10 cellular contexts compared by ENCODE assay signal in the genomic region with DNA sequence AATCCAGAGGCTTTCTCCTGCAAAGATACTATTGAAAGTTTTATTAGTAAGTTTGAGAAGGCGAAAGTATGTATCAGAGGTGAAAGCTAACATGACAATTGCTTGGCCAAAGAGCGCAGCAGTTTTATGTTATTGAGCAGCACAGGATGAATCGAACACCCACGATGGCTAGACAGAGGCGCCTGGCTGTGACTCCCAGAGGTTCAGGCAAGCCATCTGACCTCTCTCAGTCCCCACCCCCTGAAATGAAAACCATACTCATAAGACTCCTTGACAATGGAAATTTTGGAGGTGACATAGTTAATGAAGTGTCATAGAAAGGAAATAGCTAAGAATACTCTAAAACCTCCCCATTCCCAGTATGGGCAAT.
DNase-seq lines count a peak whose midpoint lies in the region; ATAC-seq and TF ChIP-seq lines count a peak whose summit lies in the region.
"Had no signal": no experiment of that assay in that cellular context is flagged by ENCODE, and none has a peak within 500 bp of the region (broad histone marks: within the 10 kb centered on the region; RNA-seq: fewer than 3 reads in every experiment).

No MANE protein-coding gene starts in this region.

- DNase-seq in GM23338 (ENCODE audit: low spot score), result peak; percentile 22
- peak; percentile 9 for DNase-seq in OCI-M1 (lab: John Stamatoyannopoulos, UW)
- no peak for DNase-seq in glutamatergic neuron
- DNase-seq in sigmoid colon, result peak; percentile 59
- DNase-seq in NCI-H1092 (lab: John Stamatoyannopoulos, UW), result no peak
- no peak for DNase-seq in ecto neural progenitor cell (ENCODE audit: low spot score)
- DNase-seq in osteoblast (ENCODE audit: insufficient read length, low spot score, missing footprints), result no peak
- DNase-seq: DMS 273 treated with DMSO at 0.1 percent for 48 hours, NCI-H2227 treated with DMSO at 0.1 percent for 48 hours had no signal

- intact Hi-C loops in sigmoid colon (cut with DNase I), result loop anchor here (2.0 to 10.0 kb wide), 6 partner anchors 71 to 636 kb away; a partner anchor contains a TSS

- TF ChIP-seq CTCF in GM23338 (conservative IDR thresholded peaks at IDR 0.05; ENCODE audit: low read depth in 2 of 2) (no peak), glutamatergic neuron (IDR thresholded peaks at IDR 0.05; ENCODE audit: partially characterized antibody, unreplicated experiment) (peak; percentile 8), sigmoid colon (IDR thresholded peaks at IDR 0.05) (no peak), osteoblast (IDR thresholded peaks at IDR 0.05; ENCODE audit: extremely low read depth, low read depth, low read length) (no peak)

- H3K4me1 ChIP-seq in GM23338 (ENCODE audit: insufficient read depth) (peaks cover 33% of the 10 kb centered on the region), sigmoid colon (peaks cover 0 to 45% (median 36%) of the 10 kb centered on the region in 4 donors), osteoblast (ENCODE audit: insufficient read depth, low read length) (peaks cover 17% of the 10 kb centered on the region)

- H3K27ac Mint-ChIP-seq in GM23338, result no peak overlapping the region
- peak overlapping the region; percentile 95 for H3K27ac Mint-ChIP-seq in glutamatergic neuron (ENCODE audit: unreplicated experiment)

- peak overlapping the region; percentile 90 for H2AFZ ChIP-seq in GM23338
- H2AFZ ChIP-seq in osteoblast (ENCODE audit: low read length), result no peak overlapping the region

- H3K9me2 ChIP-seq in GM23338 (ENCODE audit: insufficient read depth), result no peaks in the 10 kb centered on the region

- H4K20me1 ChIP-seq in GM23338 (replicated peaks; ENCODE audit: insufficient read depth) (no peaks in the 10 kb centered on the region), osteoblast (ENCODE audit: insufficient read depth, low read length) (no peaks in the 10 kb centered on the region)

- H3K27me3 ChIP-seq in GM23338 (ENCODE audit: insufficient read depth) (peaks cover 33% of the 10 kb centered on the region), sigmoid colon (no peaks in the 10 kb centered on the region), osteoblast (ENCODE audit: insufficient read depth, low read length) (peaks cover 42% of the 10 kb centered on the region)
- H3K27me3 ChIP-seq: SJSA1 had no signal

- TF ChIP-seq POLR2A in sigmoid colon (IDR thresholded peaks at IDR 0.05), result no peak

- peak; percentile 5; the same call in 2 of the 3 replicates for ATAC-seq in GM23338

- no peak for TF ChIP-seq EP300 in sigmoid colon (IDR thresholded peaks at IDR 0.05)

- H3K27me3 Mint-ChIP-seq in GM23338 (ENCODE audit: insufficient read depth, low read depth, poor library complexity) (peaks cover 40% of the 10 kb centered on the region), glutamatergic neuron (ENCODE audit: unreplicated experiment) (peaks cover 22% of the 10 kb centered on the region)

- no peaks in the 10 kb centered on the region for H3K9me3 Mint-ChIP-seq in GM23338
- H3K9me3 Mint-ChIP-seq in glutamatergic neuron (ENCODE audit: unreplicated experiment), result peaks cover 28% of the 10 kb centered on the region

- peak overlapping the region; percentile 79 for H3K4me3 ChIP-seq in GM23338
- H3K4me3 ChIP-seq in sigmoid colon, result peak overlapping the region in 1 of 4 donors; percentile 58
- H3K4me3 ChIP-seq in osteoblast (ENCODE audit: insufficient read depth, low read length), result no peak overlapping the region
- H3K4me3 ChIP-seq: SJSA1 had no signal

- H3K27ac ChIP-seq in GM23338 (ENCODE audit: low read depth) (no peak overlapping the region), sigmoid colon (peak overlapping the region; percentile 81 to 90 (median 88)), osteoblast (ENCODE audit: low read depth, low read length) (no peak overlapping the region)
- H3K27ac ChIP-seq: SJSA1 had no signal

- H3K36me3 ChIP-seq in GM23338 (ENCODE audit: insufficient read depth), result no peaks in the 10 kb centered on the region
- no peaks in the 10 kb centered on the region for H3K36me3 ChIP-seq in sigmoid colon
- H3K36me3 ChIP-seq in osteoblast (ENCODE audit: insufficient read depth, low read length), result no peaks in the 10 kb centered on the region
- H3K36me3 ChIP-seq: SJSA1 had no signal

- H3K4me1 Mint-ChIP-seq in GM23338 (peaks cover 33% of the 10 kb centered on the region), glutamatergic neuron (ENCODE audit: low read depth, unreplicated experiment) (peaks cover 65% of the 10 kb centered on the region)

- H3K4me3 Mint-ChIP-seq in GM23338 (peak overlapping the region; percentile 77), glutamatergic neuron (ENCODE audit: unreplicated experiment) (peak overlapping the region; percentile 79)

- H3K36me3 Mint-ChIP-seq in GM23338 (ENCODE audit: low read depth) (no peaks in the 10 kb centered on the region), glutamatergic neuron (ENCODE audit: unreplicated experiment) (no peaks in the 10 kb centered on the region)

- no peaks in the 10 kb centered on the region for H3K79me2 ChIP-seq in GM23338 (replicated peaks; ENCODE audit: insufficient read depth)
- no peaks in the 10 kb centered on the region for H3K79me2 ChIP-seq in osteoblast (ENCODE audit: insufficient read depth, low read length)

- WGBS in sigmoid colon, 2 donors, result 89 to 93% methylated on average over 5 of the region's 5 CpGs

- H3K4me2 ChIP-seq in GM23338 (peak overlapping the region; percentile 97), osteoblast (ENCODE audit: insufficient read depth, low read length) (no peak overlapping the region)

- H3F3A ChIP-seq in GM23338 (replicated peaks; ENCODE audit: low read depth), result no peaks in the 10 kb centered on the region

- H3K9me3 ChIP-seq in sigmoid colon (no peaks in the 10 kb centered on the region), osteoblast (ENCODE audit: low read depth, low read length) (no peaks in the 10 kb centered on the region)
- H3K9me3 ChIP-seq: SJSA1 had no signal

TF ChIP-seq in GM23338, 12 proteins besides CTCF, POLR2A, EP300 and RAD21 (continues in another document):
- TF ChIP-seq, protein P1, sequence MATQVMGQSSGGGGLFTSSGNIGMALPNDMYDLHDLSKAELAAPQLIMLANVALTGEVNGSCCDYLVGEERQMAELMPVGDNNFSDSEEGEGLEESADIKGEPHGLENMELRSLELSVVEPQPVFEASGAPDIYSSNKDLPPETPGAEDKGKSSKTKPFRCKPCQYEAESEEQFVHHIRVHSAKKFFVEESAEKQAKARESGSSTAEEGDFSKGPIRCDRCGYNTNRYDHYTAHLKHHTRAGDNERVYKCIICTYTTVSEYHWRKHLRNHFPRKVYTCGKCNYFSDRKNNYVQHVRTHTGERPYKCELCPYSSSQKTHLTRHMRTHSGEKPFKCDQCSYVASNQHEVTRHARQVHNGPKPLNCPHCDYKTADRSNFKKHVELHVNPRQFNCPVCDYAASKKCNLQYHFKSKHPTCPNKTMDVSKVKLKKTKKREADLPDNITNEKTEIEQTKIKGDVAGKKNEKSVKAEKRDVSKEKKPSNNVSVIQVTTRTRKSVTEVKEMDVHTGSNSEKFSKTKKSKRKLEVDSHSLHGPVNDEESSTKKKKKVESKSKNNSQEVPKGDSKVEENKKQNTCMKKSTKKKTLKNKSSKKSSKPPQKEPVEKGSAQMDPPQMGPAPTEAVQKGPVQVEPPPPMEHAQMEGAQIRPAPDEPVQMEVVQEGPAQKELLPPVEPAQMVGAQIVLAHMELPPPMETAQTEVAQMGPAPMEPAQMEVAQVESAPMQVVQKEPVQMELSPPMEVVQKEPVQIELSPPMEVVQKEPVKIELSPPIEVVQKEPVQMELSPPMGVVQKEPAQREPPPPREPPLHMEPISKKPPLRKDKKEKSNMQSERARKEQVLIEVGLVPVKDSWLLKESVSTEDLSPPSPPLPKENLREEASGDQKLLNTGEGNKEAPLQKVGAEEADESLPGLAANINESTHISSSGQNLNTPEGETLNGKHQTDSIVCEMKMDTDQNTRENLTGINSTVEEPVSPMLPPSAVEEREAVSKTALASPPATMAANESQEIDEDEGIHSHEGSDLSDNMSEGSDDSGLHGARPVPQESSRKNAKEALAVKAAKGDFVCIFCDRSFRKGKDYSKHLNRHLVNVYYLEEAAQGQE (IDR thresholded peaks at IDR 0.05; ENCODE audit: unreplicated experiment), result no peak

Comparison
In these comparisons a context has a peak if more than half of its experiments do, and no peak if none do; other contexts are left out.
1. DNase-seq: peak in GM23338 (single experiment), OCI-M1 (single experiment) and sigmoid colon (single experiment); none in glutamatergic neuron (single experiment), NCI-H1092 (single experiment), ecto neural progenitor cell (single experiment) and osteoblast (single experiment).
2. H3K27ac ChIP-seq: peak in sigmoid colon (4 of 4); none in GM23338 (single experiment) and osteoblast (single experiment).